1 cellular context compared by ENCODE assay signal in genomic region chr22:17120281-17120680, GRCh38.
TF ChIP-seq lines count a peak whose summit lies in the region.

No MANE protein-coding gene starts in this region.

TF ChIP-seq in HepG2, 621 proteins besides CTCF, POLR2A, EP300 and RAD21 (continued from another document):
- TF ChIP-seq ATF6 (CRISPR knock-in tag; conservative IDR thresholded peaks at IDR 0.05) (no peak), ARNT2 (CRISPR knock-in tag; IDR thresholded peaks at IDR 0.05; ENCODE audit: low read depth) (0 out of 2 replicates have a peak, but pooled peaks have one; percentile 39), ZNF768 (CRISPR knock-in tag; IDR thresholded peaks at IDR 0.05) (0 out of 2 replicates have a peak, but pooled peaks have one; percentile 36), SRY (CRISPR knock-in tag; IDR thresholded peaks at IDR 0.05) (peak; percentile 73; the same call in 1 of the 2 replicates), ZNF841 (CRISPR knock-in tag; IDR thresholded peaks at IDR 0.05; ENCODE audit: borderline replicate concordance) (no peak), SPEN (CRISPR knock-in tag; IDR thresholded peaks at IDR 0.05; ENCODE audit: low read depth) (no peak), ZNF263 (CRISPR knock-in tag; IDR thresholded peaks at IDR 0.05) (0 out of 2 replicates have a peak, but pooled peaks have one; percentile 33), PRMT3 (CRISPR knock-in tag; IDR thresholded peaks at IDR 0.05; ENCODE audit: borderline replicate concordance, low read depth) (0 out of 2 replicates have a peak, but pooled peaks have one; percentile 47), ZNF644 (CRISPR knock-in tag; IDR thresholded peaks at IDR 0.05; ENCODE audit: low read depth) (no peak), ZNF12 (CRISPR knock-in tag; IDR thresholded peaks at IDR 0.05) (0 out of 2 replicates have a peak, but pooled peaks have one; percentile 19), ZNF292 (CRISPR knock-in tag; IDR thresholded peaks at IDR 0.05; ENCODE audit: borderline replicate concordance, low read depth) (no peak), MXD3 (CRISPR knock-in tag; IDR thresholded peaks at IDR 0.05) (no peak), WIZ (CRISPR knock-in tag; IDR thresholded peaks at IDR 0.05) (peak; percentile 69; the same call in 1 of the 2 replicates), XBP1 (CRISPR knock-in tag; IDR thresholded peaks at IDR 0.05) (no peak), HOXA3 (CRISPR knock-in tag; IDR thresholded peaks at IDR 0.05) (peak; percentile 27; the same call in 1 of the 2 replicates)
- TF ChIP-seq, protein P1, sequence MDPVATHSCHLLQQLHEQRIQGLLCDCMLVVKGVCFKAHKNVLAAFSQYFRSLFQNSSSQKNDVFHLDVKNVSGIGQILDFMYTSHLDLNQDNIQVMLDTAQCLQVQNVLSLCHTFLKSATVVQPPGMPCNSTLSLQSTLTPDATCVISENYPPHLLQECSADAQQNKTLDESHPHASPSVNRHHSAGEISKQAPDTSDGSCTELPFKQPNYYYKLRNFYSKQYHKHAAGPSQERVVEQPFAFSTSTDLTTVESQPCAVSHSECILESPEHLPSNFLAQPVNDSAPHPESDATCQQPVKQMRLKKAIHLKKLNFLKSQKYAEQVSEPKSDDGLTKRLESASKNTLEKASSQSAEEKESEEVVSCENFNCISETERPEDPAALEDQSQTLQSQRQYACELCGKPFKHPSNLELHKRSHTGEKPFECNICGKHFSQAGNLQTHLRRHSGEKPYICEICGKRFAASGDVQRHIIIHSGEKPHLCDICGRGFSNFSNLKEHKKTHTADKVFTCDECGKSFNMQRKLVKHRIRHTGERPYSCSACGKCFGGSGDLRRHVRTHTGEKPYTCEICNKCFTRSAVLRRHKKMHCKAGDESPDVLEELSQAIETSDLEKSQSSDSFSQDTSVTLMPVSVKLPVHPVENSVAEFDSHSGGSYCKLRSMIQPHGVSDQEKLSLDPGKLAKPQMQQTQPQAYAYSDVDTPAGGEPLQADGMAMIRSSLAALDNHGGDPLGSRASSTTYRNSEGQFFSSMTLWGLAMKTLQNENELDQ (CRISPR knock-in tag; IDR thresholded peaks at IDR 0.05; ENCODE audit: borderline replicate concordance) = peak; percentile 73; the same call in 1 of the 2 replicates
- TF ChIP-seq, protein P2, sequence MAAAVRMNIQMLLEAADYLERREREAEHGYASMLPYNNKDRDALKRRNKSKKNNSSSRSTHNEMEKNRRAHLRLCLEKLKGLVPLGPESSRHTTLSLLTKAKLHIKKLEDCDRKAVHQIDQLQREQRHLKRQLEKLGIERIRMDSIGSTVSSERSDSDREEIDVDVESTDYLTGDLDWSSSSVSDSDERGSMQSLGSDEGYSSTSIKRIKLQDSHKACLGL (CRISPR knock-in tag; IDR thresholded peaks at IDR 0.05) = no peak
- TF ChIP-seq, protein P3, sequence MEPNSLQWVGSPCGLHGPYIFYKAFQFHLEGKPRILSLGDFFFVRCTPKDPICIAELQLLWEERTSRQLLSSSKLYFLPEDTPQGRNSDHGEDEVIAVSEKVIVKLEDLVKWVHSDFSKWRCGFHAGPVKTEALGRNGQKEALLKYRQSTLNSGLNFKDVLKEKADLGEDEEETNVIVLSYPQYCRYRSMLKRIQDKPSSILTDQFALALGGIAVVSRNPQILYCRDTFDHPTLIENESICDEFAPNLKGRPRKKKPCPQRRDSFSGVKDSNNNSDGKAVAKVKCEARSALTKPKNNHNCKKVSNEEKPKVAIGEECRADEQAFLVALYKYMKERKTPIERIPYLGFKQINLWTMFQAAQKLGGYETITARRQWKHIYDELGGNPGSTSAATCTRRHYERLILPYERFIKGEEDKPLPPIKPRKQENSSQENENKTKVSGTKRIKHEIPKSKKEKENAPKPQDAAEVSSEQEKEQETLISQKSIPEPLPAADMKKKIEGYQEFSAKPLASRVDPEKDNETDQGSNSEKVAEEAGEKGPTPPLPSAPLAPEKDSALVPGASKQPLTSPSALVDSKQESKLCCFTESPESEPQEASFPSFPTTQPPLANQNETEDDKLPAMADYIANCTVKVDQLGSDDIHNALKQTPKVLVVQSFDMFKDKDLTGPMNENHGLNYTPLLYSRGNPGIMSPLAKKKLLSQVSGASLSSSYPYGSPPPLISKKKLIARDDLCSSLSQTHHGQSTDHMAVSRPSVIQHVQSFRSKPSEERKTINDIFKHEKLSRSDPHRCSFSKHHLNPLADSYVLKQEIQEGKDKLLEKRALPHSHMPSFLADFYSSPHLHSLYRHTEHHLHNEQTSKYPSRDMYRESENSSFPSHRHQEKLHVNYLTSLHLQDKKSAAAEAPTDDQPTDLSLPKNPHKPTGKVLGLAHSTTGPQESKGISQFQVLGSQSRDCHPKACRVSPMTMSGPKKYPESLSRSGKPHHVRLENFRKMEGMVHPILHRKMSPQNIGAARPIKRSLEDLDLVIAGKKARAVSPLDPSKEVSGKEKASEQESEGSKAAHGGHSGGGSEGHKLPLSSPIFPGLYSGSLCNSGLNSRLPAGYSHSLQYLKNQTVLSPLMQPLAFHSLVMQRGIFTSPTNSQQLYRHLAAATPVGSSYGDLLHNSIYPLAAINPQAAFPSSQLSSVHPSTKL (CRISPR knock-in tag; IDR thresholded peaks at IDR 0.05) = 0 out of 2 replicates have a peak, but pooled peaks have one; percentile 14
- TF ChIP-seq, protein P4, sequence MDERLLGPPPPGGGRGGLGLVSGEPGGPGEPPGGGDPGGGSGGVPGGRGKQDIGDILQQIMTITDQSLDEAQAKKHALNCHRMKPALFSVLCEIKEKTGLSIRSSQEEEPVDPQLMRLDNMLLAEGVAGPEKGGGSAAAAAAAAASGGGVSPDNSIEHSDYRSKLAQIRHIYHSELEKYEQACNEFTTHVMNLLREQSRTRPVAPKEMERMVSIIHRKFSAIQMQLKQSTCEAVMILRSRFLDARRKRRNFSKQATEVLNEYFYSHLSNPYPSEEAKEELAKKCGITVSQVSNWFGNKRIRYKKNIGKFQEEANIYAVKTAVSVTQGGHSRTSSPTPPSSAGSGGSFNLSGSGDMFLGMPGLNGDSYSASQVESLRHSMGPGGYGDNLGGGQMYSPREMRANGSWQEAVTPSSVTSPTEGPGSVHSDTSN (CRISPR knock-in tag; IDR thresholded peaks at IDR 0.05) = no peak
